ENCODE assay signal across 19 cellular contexts in genomic region chr2:162256621-162257020, GRCh38. TPM values are rescaled to one million over a fixed set of nuclear protein-coding genes. Genes with fewer than 3 reads are reported as not detected.
DNase-seq lines count a peak whose midpoint lies in the region; ATAC-seq, FAIRE-seq and TF ChIP-seq lines count a peak whose summit lies in the region.
"Had no signal": no experiment of that assay in that cellular context is flagged by ENCODE, and none has a peak within 500 bp of the region (broad histone marks: within the 10 kb centered on the region; RNA-seq: fewer than 3 reads in every experiment).

No MANE protein-coding gene starts in this region.

- no peak overlapping the region for H3K4me2 ChIP-seq in HepG2 (ENCODE audit: low read depth, low read length)

- no peak for ATAC-seq in HepG2
- ATAC-seq: naive thymus-derived CD8-positive, alpha-beta T cell had no signal

- peak; percentile 50 for DNase-seq in M059J (ENCODE audit: low read depth)
- DNase-seq in activated gamma-delta T cell (lab: John Stamatoyannopoulos, UW) = no peak
- DNase-seq in HepG2 (ENCODE audit: low spot score) = no peak
- no peak for DNase-seq in foreskin melanocyte
- no peak for DNase-seq in mesenteric fat pad (ENCODE audit: low spot score)
- DNase-seq: activated CD4-positive, alpha-beta T cell treated with anti-CD3 and anti-CD28 coated beads, Interleukin-2, amount 10 ng/mL, durations not matched to agents 7 days and 5 days; activated CD8-positive, alpha-beta memory T cell treated with anti-CD3 and anti-CD28 coated beads, Interleukin-2, amount 50 U/mL, for 48 hours; activated gamma-delta T cell treated with Interleukin-2 at 50 U/mL for 16 hours; amygdala; CD4-positive, CD25-positive, alpha-beta regulatory T cell; MM.1S; naive thymus-derived CD8-positive, alpha-beta T cell; NCI-H187 treated with DMSO at 0.1 percent for 48 hours; spleen; thyroid gland had no signal

- peaks cover 41% of the 10 kb centered on the region for H3K4me1 Mint-ChIP-seq in nephron

- no peak for TF ChIP-seq EP300 in HepG2 (IDR thresholded peaks at IDR 0.05; ENCODE audit: low read depth in 2 of 2, low read length in 2 of 2)
- no peak for TF ChIP-seq EP300 in HepG2 (CRISPR knock-in tag; IDR thresholded peaks at IDR 0.05; ENCODE audit: borderline replicate concordance)

- BruUV-seq in HepG2 (replicated peaks; lab: Mats Ljungman, UMichigan) = no TSS peak

- intact Hi-C loops in HepG2 (cut with micrococcal nuclease; ENCODE audit: unreplicated experiment) = no loop called here

- WGBS in HepG2 (ENCODE audit: low lambda C conversion rate) = 24% methylated on average over 2 of the region's 2 CpGs

- POLR2A ChIA-PET in HepG2 (lab: Yijun Ruan, JAX) = no interaction called here

- TF ChIP-seq POLR2A in HepG2 (IDR thresholded peaks at IDR 0.05; ENCODE audit: insufficient read depth in 1 of 2, low read depth in 2 of 2, low read length in 2 of 2) = no peak

- H3K27ac Mint-ChIP-seq in nephron = peak overlapping the region in 2 of 3 experiments; percentile 43
- H3K27ac Mint-ChIP-seq: activated CD4-positive, alpha-beta T cell treated with anti-CD3 and anti-CD28 coated beads, Interleukin-2, amount 10 ng/mL, durations not matched to agents 7 days and 5 days; CD4-positive, CD25-positive, alpha-beta regulatory T cell; naive thymus-derived CD8-positive, alpha-beta T cell had no signal

- no peaks in the 10 kb centered on the region for H3K9me3 ChIP-seq in HepG2 (ENCODE audit: low read length)
- H3K9me3 ChIP-seq: spleen, thyroid gland had no signal

- no peaks in the 10 kb centered on the region for H3K9me3 Mint-ChIP-seq in nephron
- H3K9me3 Mint-ChIP-seq: activated CD4-positive, alpha-beta T cell treated with anti-CD3 and anti-CD28 coated beads, Interleukin-2, amount 10 ng/mL, durations not matched to agents 7 days and 5 days; naive thymus-derived CD8-positive, alpha-beta T cell had no signal

- no peaks in the 10 kb centered on the region for H3K36me3 ChIP-seq in ACC112 (ENCODE audit: insufficient read depth, low read length)
- H3K36me3 ChIP-seq in HepG2 (replicated peaks in 1 of 2; ENCODE audit: control insufficient read depth in 1 of 2, insufficient read depth in 2 of 2, low read length in 2 of 2) = no peaks in the 10 kb centered on the region
- H3K36me3 ChIP-seq: spleen, thyroid gland had no signal

- no peaks in the 10 kb centered on the region for H3K27me3 Mint-ChIP-seq in nephron (ENCODE audit: low read depth)

- H2AFZ ChIP-seq in ACC112 (ENCODE audit: low read length, unreplicated experiment) (peak overlapping the region; percentile 5), HepG2 (ENCODE audit: low read length) (no peak overlapping the region)

- no peak overlapping the region for H3K9ac ChIP-seq in HepG2 (ENCODE audit: insufficient read depth, low read depth, low read length)

- peak; percentile 26 for FAIRE-seq in endometrium (lab: Jason Lieb, UNC)
- no peak for FAIRE-seq in HepG2 (lab: Jason Lieb, UNC)
- FAIRE-seq: GM18507 had no signal

- H3K4me3 Mint-ChIP-seq in nephron = no peak overlapping the region
- H3K4me3 Mint-ChIP-seq: activated CD4-positive, alpha-beta T cell treated with anti-CD3 and anti-CD28 coated beads, Interleukin-2, amount 10 ng/mL, durations not matched to agents 7 days and 5 days; CD4-positive, CD25-positive, alpha-beta regulatory T cell; naive thymus-derived CD8-positive, alpha-beta T cell had no signal

- H3K79me2 ChIP-seq in ACC112 (ENCODE audit: control insufficient read depth, insufficient read depth, low read length, unreplicated experiment) = no peaks in the 10 kb centered on the region
- no peaks in the 10 kb centered on the region for H3K79me2 ChIP-seq in HepG2 (ENCODE audit: insufficient read depth, low read length)

- TF ChIP-seq CTCF in nephron (IDR thresholded peaks at IDR 0.05; ENCODE audit: unreplicated experiment in 3 of 3) (no peak), HepG2 (CRISPR knock-in tag; IDR thresholded peaks at IDR 0.05) (no peak)

- CTCF ChIA-PET in HepG2 (lab: Yijun Ruan, JAX; ENCODE audit: low intra/inter-chr PET ratio, low total read pairs) = no interaction called here

- H3K27me3 ChIP-seq in ACC112 (ENCODE audit: insufficient read depth, low read length) (no peaks in the 10 kb centered on the region), HepG2 (ENCODE audit: control insufficient read depth in 1 of 2, insufficient read depth in 2 of 2, low read length in 2 of 2) (no peaks in the 10 kb centered on the region)
- H3K27me3 ChIP-seq: spleen, thyroid gland had no signal

- H3K27ac ChIP-seq in ACC112 (ENCODE audit: low read depth, low read length) (peak overlapping the region; percentile 30), HepG2 (ENCODE audit: extremely low read length, insufficient read depth, low read length) (no peak overlapping the region)
- H3K27ac ChIP-seq: spleen, thyroid gland had no signal

- H4K20me1 ChIP-seq in HepG2 (ENCODE audit: insufficient read depth, low read length) = no peaks in the 10 kb centered on the region

- H3K4me3 ChIP-seq in ACC112 (ENCODE audit: low read depth, low read length) (no peak overlapping the region), HepG2 (replicated peaks in 1 of 3; ENCODE audit: insufficient read depth in 1 of 3, low read depth in 2 of 3, low read length in 3 of 3) (no peak overlapping the region)
- H3K4me3 ChIP-seq: spleen, thyroid gland had no signal

- TF ChIP-seq RAD21 in HepG2 (CRISPR knock-in tag; IDR thresholded peaks at IDR 0.05) = no peak

- in situ Hi-C loops in HepG2 (cut with HindIII; ENCODE audit: extremely low pct_ligation_motif_present, low pct_unique_long_range_greater_than_20kb) = no loop called here

- H3K4me1 ChIP-seq in ACC112 (ENCODE audit: control insufficient read depth, insufficient read depth, low read length, unreplicated experiment) (peaks cover 42% of the 10 kb centered on the region), HepG2 (ENCODE audit: insufficient read depth, low read length) (no peaks in the 10 kb centered on the region)
- H3K4me1 ChIP-seq: thyroid gland had no signal

- H3K36me3 Mint-ChIP-seq in nephron (ENCODE audit: low read depth) = no peaks in the 10 kb centered on the region
- H3K36me3 Mint-ChIP-seq: CD4-positive, CD25-positive, alpha-beta regulatory T cell had no signal

TF ChIP-seq in HepG2, 621 proteins besides CTCF, POLR2A, EP300 and RAD21:
- no peak for TF ChIP-seq SKIL (CRISPR knock-in tag; IDR thresholded peaks at IDR 0.05; ENCODE audit: borderline replicate concordance)

RNA-seq across cellular contexts. Expression of gene FAP, which starts 13.4 kb away (rescaled TPM):
- 22.8 and 31.9 TPM in 2 replicates for total RNA-seq in M059J (2014; rRNA removed; shearing (Covaris generic))
- total RNA-seq in HepG2 (2016; rRNA removed; fragmentation: Illumina TruSeq; extraction: Trizol) (not detected in 2 replicates), mesenteric fat pad (24.7 TPM)
- not detected in 2 replicates for total RNA-seq in HepG2 (2016; cell fraction: cytosol; rRNA removed; fragmentation: Illumina TruSeq; extraction: Trizol; ENCODE audit: low read depth)
- total RNA-seq in HepG2 (2016; cell fraction: insoluble cytoplasmic fraction; rRNA removed; fragmentation: Illumina TruSeq; extraction: Trizol) = not detected in 2 replicates
- not detected in 2 replicates for total RNA-seq in HepG2 (2016; cell fraction: membrane; rRNA removed; fragmentation: Illumina TruSeq; extraction: Trizol)
- not detected in 2 replicates for total RNA-seq in HepG2 (2016; cell fraction: nucleus; rRNA removed; fragmentation: Illumina TruSeq; extraction: Trizol)
- not detected in 2 replicates for polyA plus RNA-seq in HepG2 (2011; rRNA removed)
- not detected in 2 replicates for polyA plus RNA-seq in HepG2 (2011; cell fraction: cytosol; rRNA removed)
- not detected in 2 replicates for polyA plus RNA-seq in HepG2 (2011; cell fraction: nucleus; rRNA removed)
- polyA plus RNA-seq in HepG2 (2012) = not detected in 2 replicates
- not detected in 2 replicates for polyA plus RNA-seq in HepG2 (2016; cell fraction: cytosol; fragmentation: Illumina TruSeq; extraction: Trizol; ENCODE audit: low read depth)
- not detected in 2 replicates for polyA plus RNA-seq in HepG2 (2016; cell fraction: insoluble cytoplasmic fraction; fragmentation: Illumina TruSeq; extraction: Trizol; ENCODE audit: low read depth)
- not detected in 2 replicates for polyA plus RNA-seq in HepG2 (2016; cell fraction: membrane; fragmentation: Illumina TruSeq; extraction: Trizol; ENCODE audit: low read depth)
- not detected in 2 replicates for polyA plus RNA-seq in HepG2 (2016; cell fraction: nucleus; fragmentation: Illumina TruSeq; extraction: Trizol; ENCODE audit: insufficient read depth, low read depth)
- polyA minus RNA-seq in HepG2 (2011; rRNA and poly(A)+ RNA removed; ENCODE audit: low replicate concordance) = not detected in 2 replicates
- not detected in 2 replicates for polyA minus RNA-seq in HepG2 (2011; cell fraction: cytosol; rRNA and poly(A)+ RNA removed)
- polyA minus RNA-seq in HepG2 (2011; cell fraction: nucleus; rRNA and poly(A)+ RNA removed) = not detected in 2 replicates
- total RNA-seq: activated CD4-positive, alpha-beta T cell treated with anti-CD3 and anti-CD28 coated beads, Interleukin-2, amount 10 ng/mL, durations not matched to agents 7 days and 5 days; CD4-positive, CD25-positive, alpha-beta regulatory T cell; naive thymus-derived CD8-positive, alpha-beta T cell had no signal
- polyA plus RNA-seq: CD4-positive, CD25-positive, alpha-beta regulatory T cell; naive thymus-derived CD8-positive, alpha-beta T cell had no signal

Comparison
In these comparisons a context has a peak if more than half of its experiments do, and no peak if none do; other contexts are left out.
1. RNA of gene FAP, which starts 13.4 kb away (total RNA-seq): 24.7 TPM in mesenteric fat pad (single experiment) and 22.8 to 31.9 TPM in M059J; not detected in HepG2; every median in the first group is over 10 times any median in the second.